ENCODE assay signal across 1 cellular context in genomic region chr5:175733017-175733416, GRCh38.
TF ChIP-seq lines count a peak whose summit lies in the region.

No MANE protein-coding gene starts in this region.

TF ChIP-seq in H1, 55 proteins besides CTCF, POLR2A, EP300 and RAD21 (continued from another document):
- TF ChIP-seq MAX (IDR thresholded peaks at IDR 0.05) (no peak), RNF2 (IDR thresholded peaks at IDR 0.05; ENCODE audit: borderline replicate concordance, low read depth, low read length, missing control alignments, poor library complexity, severe bottlenecking) (no peak), CBX8 (IDR thresholded peaks at IDR 0.05; ENCODE audit: borderline replicate concordance, low read depth, low read length) (no peak)
